Comparison of ENCODE assay signal across 20 cellular contexts in the genomic region with DNA sequence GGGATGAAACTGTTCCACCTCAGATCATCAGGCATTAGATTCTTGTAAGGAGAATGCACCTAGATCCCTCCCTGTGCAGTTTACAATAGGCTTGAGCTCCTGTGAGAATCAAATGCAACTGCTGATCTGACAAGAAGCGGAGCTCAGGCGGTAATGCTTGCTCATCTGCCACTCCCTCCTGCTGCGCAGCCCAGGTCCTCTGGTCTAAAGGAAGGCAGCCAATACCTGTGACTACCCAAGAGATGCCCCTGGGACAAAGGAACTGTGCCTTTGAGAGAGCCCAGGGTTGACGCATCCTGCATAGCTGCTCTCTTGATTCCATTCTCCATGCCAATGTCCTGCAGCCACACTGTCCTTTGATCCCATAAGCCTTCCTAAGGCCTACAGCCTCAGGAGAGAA.
DNase-seq lines count a peak whose midpoint lies in the region; ATAC-seq, FAIRE-seq and TF ChIP-seq lines count a peak whose summit lies in the region.
"Had no signal": no experiment of that assay in that cellular context is flagged by ENCODE, and none has a peak within 500 bp of the region (broad histone marks: within the 10 kb centered on the region; RNA-seq: fewer than 3 reads in every experiment).

No MANE protein-coding gene starts in this region.

- no peak for TF ChIP-seq CTCF in right atrium auricular region (IDR thresholded peaks at IDR 0.05)

- ATAC-seq in left cardiac atrium = no peak
- ATAC-seq in esophagus mucosa = peak; percentile 64

- no peaks in the 10 kb centered on the region for H3K27me3 ChIP-seq in right atrium auricular region

- H3K27ac ChIP-seq in right atrium auricular region = no peak overlapping the region
- H3K27ac ChIP-seq: C4-2B, HL-60 had no signal

- intact Hi-C loops in left cardiac atrium (cut with DNase I) = no loop called here

- H3K4me3 ChIP-seq in right atrium auricular region = no peak overlapping the region
- H3K4me3 ChIP-seq: GM23338 had no signal

- H3K9me3 ChIP-seq in right atrium auricular region = no peaks in the 10 kb centered on the region
- H3K9me3 ChIP-seq: Caco-2 had no signal

- H3K4me1 ChIP-seq in right atrium auricular region = no peaks in the 10 kb centered on the region
- H3K4me1 ChIP-seq: Caco-2 had no signal

- no peaks in the 10 kb centered on the region for H3K36me3 ChIP-seq in right atrium auricular region

- peak; percentile 5 for FAIRE-seq in urothelium cell line (lab: Jason Lieb, UNC)
- FAIRE-seq: A204.1, D721Med, G401.6, GM12891, H54 had no signal

- DNase-seq in right atrium auricular region (ENCODE audit: low spot score) (peak; percentile 53), left cardiac atrium (no peak), mesenteric fat pad (ENCODE audit: low spot score) (peak; percentile 67), urothelium cell line (ENCODE audit: low spot score) (no peak), GM19240 (ENCODE audit: insufficient read length, low spot score) (no peak), NCI-H1105 treated with DMSO at 0.1 percent for 48 hours (lab: John Stamatoyannopoulos, UW) (no peak)
- DNase-seq: ACHN; AML-193; Caco-2; CD4-positive, alpha-beta T cell; HCEC 1CT had no signal

Comparison
In these comparisons a context has a peak if more than half of its experiments do, and no peak if none do; other contexts are left out.
1. DNase-seq: peak in right atrium auricular region (single experiment) and mesenteric fat pad (single experiment); none in left cardiac atrium (single experiment), urothelium cell line (single experiment), GM19240 (single experiment) and NCI-H1105 treated with DMSO at 0.1 percent for 48 hours (single experiment).